ENCODE assay signal across 8 cellular contexts in genomic region chr6:14743465-14744211, GRCh38.
DNase-seq lines count a peak whose midpoint lies in the region; ATAC-seq and TF ChIP-seq lines count a peak whose summit lies in the region.

No MANE protein-coding gene starts in this region.

- H3K27me3 ChIP-seq in lower lobe of right lung (ENCODE audit: low read depth), result no peaks in the 10 kb centered on the region

- intact Hi-C loops in lower lobe of right lung (cut with DNase I), result no loop called here

- no peaks in the 10 kb centered on the region for H3K36me3 ChIP-seq in lower lobe of right lung

- TF ChIP-seq CTCF in lower lobe of right lung (IDR thresholded peaks at IDR 0.05) (no peak), GM13976 (IDR thresholded peaks at IDR 0.05; ENCODE audit: borderline replicate concordance, control extremely low read depth, extremely low read depth, insufficient read depth, missing control alignments) (no peak)

- no peak overlapping the region for H3K4me3 ChIP-seq in lower lobe of right lung

- H3K4me1 ChIP-seq in lower lobe of right lung, result peaks cover 9% of the 10 kb centered on the region

- H3K27ac ChIP-seq in lower lobe of right lung, result peak overlapping the region; percentile 53

- ATAC-seq in GM18867 (IDR thresholded peaks at IDR 0.05; ENCODE audit: unreplicated experiment) (peak; percentile 43), SK-N-SH treated with all-trans-retinoic acid at 6 μM for 48 hours (peak; percentile 32; the same call in 2 of the 3 replicates), lower lobe of right lung (peak; percentile 88 to 89), GM21786 (IDR thresholded peaks at IDR 0.05; ENCODE audit: unreplicated experiment) (no peak)

- in situ Hi-C loops in GM13976 (cut with MboI; ENCODE audit: low sequenced_read_pairs, unreplicated experiment), result no loop called here

- DNase-seq in amniotic epithelial cell (ENCODE audit: low read depth) (peak; percentile 99), lower lobe of right lung (peak; percentile 63), GM13976 (ENCODE audit: low spot score) (no peak), hippocampal formation (lab: John Stamatoyannopoulos, UW) (no peak)
- DNase-seq in stimulated activated CD8-positive, alpha-beta memory T cell treated with anti-CD3 and anti-CD28 coated beads, Interleukin-7, amount 100 ng/mL, for 4 hours (ENCODE audit: low read depth in 2 of 2), result peak; percentile 76 to 81

- no peaks in the 10 kb centered on the region for H3K9me3 ChIP-seq in lower lobe of right lung

TF ChIP-seq in SK-N-SH treated with all-trans-retinoic acid at 6 μM for 48 hours, 23 proteins besides CTCF, POLR2A, EP300 and RAD21:
- TF ChIP-seq ZNF565 (CRISPR knock-in tag; conservative IDR thresholded peaks at IDR 0.05; ENCODE audit: low read depth) (no peak), ZFP3 (CRISPR knock-in tag; IDR thresholded peaks at IDR 0.05) (no peak), TSHZ2 (CRISPR knock-in tag; IDR thresholded peaks at IDR 0.05) (no peak)

Comparison
In these comparisons a context has a peak if more than half of its experiments do, and no peak if none do; other contexts are left out.
1. DNase-seq: peak in amniotic epithelial cell (single experiment), lower lobe of right lung (single experiment) and stimulated activated CD8-positive, alpha-beta memory T cell treated with anti-CD3 and anti-CD28 coated beads, Interleukin-7, amount 100 ng/mL, for 4 hours (2 of 2); none in GM13976 (single experiment) and hippocampal formation (0 of 2).